In genomic region chr12:55737581-55738112, GRCh38 we compare ENCODE assay signal across 8 cellular contexts. TPM values are rescaled to one million over a fixed set of nuclear protein-coding genes. Genes with fewer than 3 reads are reported as not detected.
DNase-seq lines count a peak whose midpoint lies in the region; ATAC-seq and TF ChIP-seq lines count a peak whose summit lies in the region.

No MANE protein-coding gene starts in this region.

- H3K4me3 Mint-ChIP-seq in activated naive CD4-positive, alpha-beta T cell treated with anti-CD3 and anti-CD28 coated beads, Interleukin-2, amount 10 ng/mL, durations not matched to agents 7 days and 5 days, result peak overlapping the region; percentile 73
- H3K4me3 Mint-ChIP-seq in stimulated activated memory B cell treated with anti-CD40 and anti-IgM and Interleukin-4, amounts not matched to agents 10 μg/mL and 1 μg/mL and 100 μg/mL, for 72 hours, result peak overlapping the region; percentile 85

- H3K27me3 ChIP-seq in WERI-Rb-1 (ENCODE audit: insufficient read depth, low read depth, severe bottlenecking) (no peaks in the 10 kb centered on the region), right atrium auricular region (no peaks in the 10 kb centered on the region)

- H3K4me1 ChIP-seq in right atrium auricular region, result peaks cover 0 to 30% of the 10 kb centered on the region in 2 donors

- no peaks in the 10 kb centered on the region for H3K36me3 Mint-ChIP-seq in activated naive CD4-positive, alpha-beta T cell treated with anti-CD3 and anti-CD28 coated beads, Interleukin-2, amount 10 ng/mL, durations not matched to agents 7 days and 5 days
- H3K36me3 Mint-ChIP-seq in stimulated activated memory B cell treated with anti-CD40 and anti-IgM and Interleukin-4, amounts not matched to agents 10 μg/mL and 1 μg/mL and 100 μg/mL, for 72 hours, result no peaks in the 10 kb centered on the region

- H3K9me3 ChIP-seq in WERI-Rb-1 (ENCODE audit: severe bottlenecking), result no peaks in the 10 kb centered on the region
- H3K9me3 ChIP-seq in right atrium auricular region, result no peaks in the 10 kb centered on the region

- peak overlapping the region; percentile 67 for H3K27ac Mint-ChIP-seq in activated naive CD4-positive, alpha-beta T cell treated with anti-CD3 and anti-CD28 coated beads, Interleukin-2, amount 10 ng/mL, durations not matched to agents 7 days and 5 days
- peak overlapping the region; percentile 90 for H3K27ac Mint-ChIP-seq in stimulated activated memory B cell treated with anti-CD40 and anti-IgM and Interleukin-4, amounts not matched to agents 10 μg/mL and 1 μg/mL and 100 μg/mL, for 72 hours

- TF ChIP-seq CTCF in WERI-Rb-1 (IDR thresholded peaks at IDR 0.05; ENCODE audit: low read depth, low read length), result 0 out of 2 replicates have a peak, but pooled peaks have one; percentile 2
- TF ChIP-seq CTCF in right atrium auricular region (IDR thresholded peaks at IDR 0.05), result no peak

- H3K27ac ChIP-seq in WERI-Rb-1, result peak overlapping the region; percentile 84
- H3K27ac ChIP-seq in right atrium auricular region, result peak overlapping the region; percentile 75 to 78

- ATAC-seq in stimulated activated memory B cell treated with anti-CD40 and anti-IgM and Interleukin-4, amounts not matched to agents 10 μg/mL and 1 μg/mL and 100 μg/mL, for 72 hours, result peak; percentile 4
- no peak for ATAC-seq in HG03439 (IDR thresholded peaks at IDR 0.05; ENCODE audit: unreplicated experiment)

- no peaks in the 10 kb centered on the region for H3K9me3 Mint-ChIP-seq in activated naive CD4-positive, alpha-beta T cell treated with anti-CD3 and anti-CD28 coated beads, Interleukin-2, amount 10 ng/mL, durations not matched to agents 7 days and 5 days
- no peaks in the 10 kb centered on the region for H3K9me3 Mint-ChIP-seq in stimulated activated memory B cell treated with anti-CD40 and anti-IgM and Interleukin-4, amounts not matched to agents 10 μg/mL and 1 μg/mL and 100 μg/mL, for 72 hours

- peaks cover 28% of the 10 kb centered on the region for H3K27me3 Mint-ChIP-seq in activated naive CD4-positive, alpha-beta T cell treated with anti-CD3 and anti-CD28 coated beads, Interleukin-2, amount 10 ng/mL, durations not matched to agents 7 days and 5 days
- H3K27me3 Mint-ChIP-seq in stimulated activated memory B cell treated with anti-CD40 and anti-IgM and Interleukin-4, amounts not matched to agents 10 μg/mL and 1 μg/mL and 100 μg/mL, for 72 hours, result no peaks in the 10 kb centered on the region

- H3K36me3 ChIP-seq in WERI-Rb-1 (no peaks in the 10 kb centered on the region), right atrium auricular region (no peaks in the 10 kb centered on the region)

- CTCF ChIA-PET in activated naive CD4-positive, alpha-beta T cell treated with anti-CD3 and anti-CD28 coated beads, Interleukin-2, amount 10 ng/mL, durations not matched to agents 7 days and 5 days (lab: Charles Lee), result interaction anchor here (0.6 to 8.6 kb wide), 39 partner anchors 8 to 468 kb away, joined by 3 to 166 read pairs (median 6); partner anchors contain the start of genes BLOC1S1, CD63, ESYT1 and ORMDL2

- H3K4me3 ChIP-seq in WERI-Rb-1 (ENCODE audit: low read depth, low read length) (peak overlapping the region; percentile 83), right atrium auricular region (peak overlapping the region in 1 of 2 donors; percentile 59)

- no peak for DNase-seq in activated naive CD4-positive, alpha-beta T cell treated with anti-CD3 and anti-CD28 coated beads, Interleukin-2, amount 10 ng/mL, durations not matched to agents 7 days and 5 days
- DNase-seq in activated naive CD4-positive, alpha-beta T cell treated with Interleukin-2 at 50 U/mL for 16 hours, result no peak
- DNase-seq in WERI-Rb-1 (peak; percentile 62), right atrium auricular region (ENCODE audit: low spot score) (no peak)
- DNase-seq in central memory CD4-positive, alpha-beta T cell, result no peak
- no peak for DNase-seq in stimulated activated CD4-positive, alpha-beta T cell treated with anti-CD3 and anti-CD28 coated beads, Interleukin-1b, Interleukin-23, amount 100 ng/mL, for 48 hours

- H3K4me1 Mint-ChIP-seq in activated naive CD4-positive, alpha-beta T cell treated with anti-CD3 and anti-CD28 coated beads, Interleukin-2, amount 10 ng/mL, durations not matched to agents 7 days and 5 days, result peaks cover 38% of the 10 kb centered on the region
- H3K4me1 Mint-ChIP-seq in stimulated activated memory B cell treated with anti-CD40 and anti-IgM and Interleukin-4, amounts not matched to agents 10 μg/mL and 1 μg/mL and 100 μg/mL, for 72 hours, result peaks cover 31% of the 10 kb centered on the region

RNA-seq across cellular contexts. Expression of gene GDF11, which starts 5.3 kb away (rescaled TPM):
- total RNA-seq in right atrium auricular region, result 1 to 10 TPM; 8.1 to 8.6 TPM

RNA-seq across cellular contexts. Expression of gene CD63, which starts 8.8 kb away (rescaled TPM):
- total RNA-seq in right atrium auricular region, result 1,000 to 10,000 TPM; 1,041 to 1,122 TPM

RNA-seq across cellular contexts. Expression of gene RDH5, which starts 17.5 kb away (rescaled TPM):
- total RNA-seq in right atrium auricular region, result 10 to 100 TPM; 13.0 to 22.4 TPM

RNA-seq across cellular contexts. Expression of gene BLOC1S1, which starts 21.8 kb away (rescaled TPM):
- 100 to 1,000 TPM; 177 to 187 TPM for total RNA-seq in right atrium auricular region

RNA-seq across cellular contexts. Expression of gene ITGA7, which starts 29.9 kb away (rescaled TPM):
- total RNA-seq in right atrium auricular region, result 100 to 1,000 TPM; 291 to 309 TPM
